ENCODE assay signal across 1 cellular context in the genomic region with DNA sequence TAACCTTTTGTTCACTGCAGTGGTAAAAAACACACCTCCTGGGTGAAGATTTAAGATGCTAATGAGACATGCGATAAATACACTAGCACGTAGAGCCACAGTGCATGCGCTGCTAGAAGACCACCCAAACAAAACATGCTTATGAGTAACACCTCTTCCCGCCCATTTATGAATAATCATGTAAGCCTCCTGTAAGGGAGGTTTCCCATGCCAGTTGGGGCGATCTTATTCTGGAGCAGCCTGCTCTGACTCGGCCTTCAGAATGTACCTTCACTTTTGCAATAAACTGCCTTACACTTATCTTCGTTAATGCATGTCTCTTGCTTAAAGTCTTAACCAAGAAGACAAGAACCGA.
TF ChIP-seq lines count a peak whose summit lies in the region.

No MANE protein-coding gene starts in this region.

TF ChIP-seq in WTC11, 78 proteins besides CTCF, POLR2A, EP300 and RAD21 (continued from another document):
- TF ChIP-seq, protein P1, sequence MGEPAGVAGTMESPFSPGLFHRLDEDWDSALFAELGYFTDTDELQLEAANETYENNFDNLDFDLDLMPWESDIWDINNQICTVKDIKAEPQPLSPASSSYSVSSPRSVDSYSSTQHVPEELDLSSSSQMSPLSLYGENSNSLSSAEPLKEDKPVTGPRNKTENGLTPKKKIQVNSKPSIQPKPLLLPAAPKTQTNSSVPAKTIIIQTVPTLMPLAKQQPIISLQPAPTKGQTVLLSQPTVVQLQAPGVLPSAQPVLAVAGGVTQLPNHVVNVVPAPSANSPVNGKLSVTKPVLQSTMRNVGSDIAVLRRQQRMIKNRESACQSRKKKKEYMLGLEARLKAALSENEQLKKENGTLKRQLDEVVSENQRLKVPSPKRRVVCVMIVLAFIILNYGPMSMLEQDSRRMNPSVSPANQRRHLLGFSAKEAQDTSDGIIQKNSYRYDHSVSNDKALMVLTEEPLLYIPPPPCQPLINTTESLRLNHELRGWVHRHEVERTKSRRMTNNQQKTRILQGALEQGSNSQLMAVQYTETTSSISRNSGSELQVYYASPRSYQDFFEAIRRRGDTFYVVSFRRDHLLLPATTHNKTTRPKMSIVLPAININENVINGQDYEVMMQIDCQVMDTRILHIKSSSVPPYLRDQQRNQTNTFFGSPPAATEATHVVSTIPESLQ (CRISPR knock-in tag; IDR thresholded peaks at IDR 0.05), result no peak
- TF ChIP-seq FOXJ3 (CRISPR knock-in tag; IDR thresholded peaks at IDR 0.05; ENCODE audit: borderline replicate concordance) (no peak), TCF7 (CRISPR knock-in tag; IDR thresholded peaks at IDR 0.05; ENCODE audit: low read depth) (no peak)
- TF ChIP-seq, protein P2, sequence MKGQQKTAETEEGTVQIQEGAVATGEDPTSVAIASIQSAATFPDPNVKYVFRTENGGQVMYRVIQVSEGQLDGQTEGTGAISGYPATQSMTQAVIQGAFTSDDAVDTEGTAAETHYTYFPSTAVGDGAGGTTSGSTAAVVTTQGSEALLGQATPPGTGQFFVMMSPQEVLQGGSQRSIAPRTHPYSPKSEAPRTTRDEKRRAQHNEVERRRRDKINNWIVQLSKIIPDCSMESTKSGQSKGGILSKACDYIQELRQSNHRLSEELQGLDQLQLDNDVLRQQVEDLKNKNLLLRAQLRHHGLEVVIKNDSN (CRISPR knock-in tag; IDR thresholded peaks at IDR 0.05), result no peak
TF ChIP-seq in WTC11: peak in this region for 0.
